In genomic region chr1:85697895-85698294, GRCh38 we compare ENCODE assay signal across 20 cellular contexts. TPM values are rescaled to one million over a fixed set of nuclear protein-coding genes. Genes with fewer than 3 reads are reported as not detected.
DNase-seq lines count a peak whose midpoint lies in the region; ATAC-seq and TF ChIP-seq lines count a peak whose summit lies in the region.
"Had no signal": no experiment of that assay in that cellular context is flagged by ENCODE, and none has a peak within 500 bp of the region (broad histone marks: within the 10 kb centered on the region; RNA-seq: fewer than 3 reads in every experiment).

No MANE protein-coding gene starts in this region.

- CTCF ChIA-PET in PC-9 (lab: Charles Lee), result no interaction called here

- no peak overlapping the region for H3K4me2 ChIP-seq in PC-9
- H3K4me2 ChIP-seq: BLaER1 had no signal

- peaks cover 56% of the 10 kb centered on the region for H3K36me3 ChIP-seq in PC-9 (ENCODE audit: low read depth)
- H3K36me3 ChIP-seq in cardiac muscle cell, result peaks cover 8% of the 10 kb centered on the region
- peaks cover 31% of the 10 kb centered on the region for H3K36me3 ChIP-seq in left ventricle myocardium inferior

- no peaks in the 10 kb centered on the region for H3K9me3 Mint-ChIP-seq in activated T-helper 1 cell treated with anti-CD3 and anti-CD28 coated beads, Interleukin-12 subunit alpha, Interleukin-12 subunit beta, Interleukin-2, Interleukin-4 antibody, amounts not matched to agents 30 ng/mL and 10 ng/mL and 1 ng/mL, durations not matched to agents 14 hours and 24 hours and 36 hours
- H3K9me3 Mint-ChIP-seq: CD4-positive, alpha-beta T cell; CD8-positive, alpha-beta memory T cell; HFFc6 had no signal

- H3K36me3 Mint-ChIP-seq in activated T-helper 1 cell treated with anti-CD3 and anti-CD28 coated beads, Interleukin-12 subunit alpha, Interleukin-12 subunit beta, Interleukin-2, Interleukin-4 antibody, amounts not matched to agents 30 ng/mL and 10 ng/mL and 1 ng/mL, durations not matched to agents 14 hours and 24 hours and 36 hours (ENCODE audit: low read depth), result peaks cover 42% of the 10 kb centered on the region

- POLR2A ChIA-PET in PC-9 (lab: Charles Lee; ENCODE audit: unreplicated experiment), result interaction anchor here (0.6 kb wide), 2 partner anchors 153 to 232 kb away, joined by 6 read pairs; no protein-coding TSS in a partner anchor

- no peak for TF ChIP-seq CTCF in PC-9 (conservative IDR thresholded peaks at IDR 0.05)
- TF ChIP-seq CTCF in cardiac muscle cell (IDR thresholded peaks at IDR 0.05; ENCODE audit: low read depth, low read length), result no peak
- TF ChIP-seq CTCF in left ventricle myocardium inferior (IDR thresholded peaks at IDR 0.05; ENCODE audit: borderline replicate concordance), result no peak
- TF ChIP-seq CTCF in dorsolateral prefrontal cortex (IDR thresholded peaks at IDR 0.05 in 54 of 56, conservative IDR thresholded peaks at IDR 0.05 in 2 of 56; ENCODE audit: low read depth in 1 of 56, partially characterized antibody in 56 of 56), result no peak

- H3K4me3 ChIP-seq in PC-9 (no peak overlapping the region), cardiac muscle cell (no peak overlapping the region), left ventricle myocardium inferior (peak overlapping the region; percentile 22), dorsolateral prefrontal cortex (no peak overlapping the region)
- H3K4me3 ChIP-seq: BLaER1, HAP-1 had no signal

- H3K9me3 ChIP-seq in PC-9 (ENCODE audit: insufficient read depth, low read depth), result no peaks in the 10 kb centered on the region
- H3K9me3 ChIP-seq in cardiac muscle cell (ENCODE audit: low read depth), result no peaks in the 10 kb centered on the region
- no peaks in the 10 kb centered on the region for H3K9me3 ChIP-seq in left ventricle myocardium inferior (replicated peaks)
- H3K9me3 ChIP-seq: BLaER1, HAP-1 had no signal

- H3K27me3 Mint-ChIP-seq in activated T-helper 1 cell treated with anti-CD3 and anti-CD28 coated beads, Interleukin-12 subunit alpha, Interleukin-12 subunit beta, Interleukin-2, Interleukin-4 antibody, amounts not matched to agents 30 ng/mL and 10 ng/mL and 1 ng/mL, durations not matched to agents 14 hours and 24 hours and 36 hours (ENCODE audit: insufficient read depth), result no peaks in the 10 kb centered on the region
- H3K27me3 Mint-ChIP-seq: B cell; CD4-positive, alpha-beta T cell; CD8-positive, alpha-beta memory T cell had no signal

- H2AFZ ChIP-seq in PC-9, result no peak overlapping the region

- no peak overlapping the region for H3K4me3 Mint-ChIP-seq in activated T-helper 1 cell treated with anti-CD3 and anti-CD28 coated beads, Interleukin-12 subunit alpha, Interleukin-12 subunit beta, Interleukin-2, Interleukin-4 antibody, amounts not matched to agents 30 ng/mL and 10 ng/mL and 1 ng/mL, durations not matched to agents 14 hours and 24 hours and 36 hours
- H3K4me3 Mint-ChIP-seq: B cell; CD4-positive, alpha-beta T cell; CD8-positive, alpha-beta memory T cell; HFFc6 had no signal

- no peaks in the 10 kb centered on the region for H3K4me1 ChIP-seq in PC-9 (replicated peaks; ENCODE audit: insufficient read depth)
- H3K4me1 ChIP-seq in cardiac muscle cell (ENCODE audit: low read depth), result peaks cover 9% of the 10 kb centered on the region
- H3K4me1 ChIP-seq in left ventricle myocardium inferior, result peaks cover 22% of the 10 kb centered on the region
- H3K4me1 ChIP-seq: BLaER1 had no signal

- DNase-seq in Right ventricle myocardium inferior (ENCODE audit: missing footprints) (no peak), cardiac septum (ENCODE audit: low spot score) (no peak), PC-9 (no peak), cardiac muscle cell (ENCODE audit: low read depth in 1 of 2, low spot score in 1 of 2) (peak in 1 of 2 donors; percentile 17), left ventricle myocardium inferior (no peak), dorsolateral prefrontal cortex (no peak), D341Med (ENCODE audit: low spot score) (no peak)
- DNase-seq in activated T-helper 1 cell treated with anti-CD3 and anti-CD28 coated beads, Interleukin-12 subunit alpha, Interleukin-12 subunit beta, Interleukin-2, Interleukin-4 antibody, amounts not matched to agents 30 ng/mL and 10 ng/mL and 1 ng/mL, durations not matched to agents 14 hours and 24 hours and 36 hours (ENCODE audit: low spot score), result no peak
- DNase-seq: CD4-positive, alpha-beta T cell; CD8-positive, alpha-beta memory T cell; DMS53; DMS79 treated with DMSO at 0.1 percent for 48 hours; GF-D8; GOT3; HFFc6 had no signal

- no peak overlapping the region for H3K27ac Mint-ChIP-seq in activated T-helper 1 cell treated with anti-CD3 and anti-CD28 coated beads, Interleukin-12 subunit alpha, Interleukin-12 subunit beta, Interleukin-2, Interleukin-4 antibody, amounts not matched to agents 30 ng/mL and 10 ng/mL and 1 ng/mL, durations not matched to agents 14 hours and 24 hours and 36 hours
- H3K27ac Mint-ChIP-seq: B cell; CD4-positive, alpha-beta T cell; HFFc6 had no signal

- ATAC-seq in Right ventricle myocardium inferior, result peak; percentile 44

- no TSS peak for BruUV-seq in PC-9 (replicated peaks; lab: Mats Ljungman, UMichigan)

- H3K4me1 Mint-ChIP-seq in activated T-helper 1 cell treated with anti-CD3 and anti-CD28 coated beads, Interleukin-12 subunit alpha, Interleukin-12 subunit beta, Interleukin-2, Interleukin-4 antibody, amounts not matched to agents 30 ng/mL and 10 ng/mL and 1 ng/mL, durations not matched to agents 14 hours and 24 hours and 36 hours (ENCODE audit: low read depth), result no peaks in the 10 kb centered on the region

- peaks cover 11% of the 10 kb centered on the region for H3F3A ChIP-seq in PC-9 (ENCODE audit: insufficient read depth, low read depth)

- H3K27ac ChIP-seq in PC-9 (0 out of 2 replicates have a peak overlapping the region, but pooled peaks have one; percentile 2), cardiac muscle cell (peak overlapping the region; percentile 53), left ventricle myocardium inferior (replicated peaks) (peak overlapping the region; percentile 51), dorsolateral prefrontal cortex (no peak overlapping the region)
- H3K27ac ChIP-seq: 22Rv1, BLaER1, C4-2B had no signal

- intact Hi-C loops in Right ventricle myocardium inferior (cut with DNase I) (loop anchor here (10.0 kb wide), 1 partner anchor 293 kb away; no protein-coding TSS in a partner anchor), cardiac septum (cut with DNase I) (loop anchor here (10.0 kb wide), 1 partner anchor 193 kb away; no protein-coding TSS in a partner anchor), PC-9 (cut with micrococcal nuclease; ENCODE audit: unreplicated experiment) (loop anchor here (10.0 kb wide), 2 partner anchors 203 to 753 kb away; no protein-coding TSS in a partner anchor), left ventricle myocardium inferior (cut with micrococcal nuclease) (no loop called here), dorsolateral prefrontal cortex (cut with DNase I) (loop anchor here in 1 of 2 donors (10.0 kb wide), 1 partner anchor 113 kb away; the partner anchor contains the start of gene CCN1)
- intact Hi-C loops in activated T-helper 1 cell treated with anti-CD3 and anti-CD28 coated beads, Interleukin-12 subunit alpha, Interleukin-12 subunit beta, Interleukin-2, Interleukin-4 antibody, amounts not matched to agents 30 ng/mL and 10 ng/mL and 1 ng/mL, durations not matched to agents 14 hours and 24 hours and 36 hours (cut with micrococcal nuclease), result no loop called here

- peaks cover 5% of the 10 kb centered on the region; the same call in 1 of the 2 replicates for H4K20me1 ChIP-seq in PC-9 (ENCODE audit: insufficient read depth)

- H3K27me3 ChIP-seq in PC-9 (ENCODE audit: insufficient read depth, low read depth), result no peaks in the 10 kb centered on the region
- no peaks in the 10 kb centered on the region for H3K27me3 ChIP-seq in cardiac muscle cell
- H3K27me3 ChIP-seq in left ventricle myocardium inferior (ENCODE audit: low read depth), result no peaks in the 10 kb centered on the region
- H3K27me3 ChIP-seq in dorsolateral prefrontal cortex, result no peaks in the 10 kb centered on the region
- H3K27me3 ChIP-seq: BLaER1 had no signal

- no peaks in the 10 kb centered on the region for H3K9me2 ChIP-seq in PC-9 (ENCODE audit: insufficient read depth)

- peaks cover 4% of the 10 kb centered on the region for H3K79me2 ChIP-seq in PC-9 (ENCODE audit: low read depth)

RNA-seq across cellular contexts. Expression of gene ZNHIT6, which starts 10.3 kb away (rescaled TPM):
- total RNA-seq in Right ventricle myocardium inferior (8.8 TPM), cardiac septum (13.3 TPM), PC-9 (2021) (13.7 and 16.1 TPM in 2 replicates), cardiac muscle cell (7.2 and 11.1 TPM in 2 replicates), left ventricle myocardium inferior (8.7 TPM), dorsolateral prefrontal cortex (10 to 100 TPM; 18.2 to 31.5 (median 22.8) TPM)
- 17.4 and 21.0 TPM in 2 replicates for polyA plus RNA-seq in cardiac muscle cell
- 24.6 and 26.3 TPM in 2 replicates for total RNA-seq in activated T-helper 1 cell treated with anti-CD3 and anti-CD28 coated beads, Interleukin-12 subunit alpha, Interleukin-12 subunit beta, Interleukin-2, Interleukin-4 antibody, amounts not matched to agents 30 ng/mL and 10 ng/mL and 1 ng/mL, durations not matched to agents 14 hours and 24 hours and 36 hours

Comparison
In these comparisons a context has a peak if more than half of its experiments do, and no peak if none do; other contexts are left out.
1. intact Hi-C loops: an anchor here in Right ventricle myocardium inferior (10.0 kb wide), cardiac septum (10.0 kb wide) and PC-9 (10.0 kb wide); none called in left ventricle myocardium inferior and activated T-helper 1 cell treated with anti-CD3 and anti-CD28 coated beads, Interleukin-12 subunit alpha, Interleukin-12 subunit beta, Interleukin-2, Interleukin-4 antibody, amounts not matched to agents 30 ng/mL and 10 ng/mL and 1 ng/mL, durations not matched to agents 14 hours and 24 hours and 36 hours.
2. H3K27ac ChIP-seq: peak in PC-9 (single experiment), cardiac muscle cell (single experiment) and left ventricle myocardium inferior (single experiment); none in dorsolateral prefrontal cortex (0 of 59).